Comparison of ENCODE assay signal across 8 cellular contexts in genomic region chr7:120951826-120952225, GRCh38. TPM values are rescaled to one million over a fixed set of nuclear protein-coding genes. Genes with fewer than 3 reads are reported as not detected.
DNase-seq lines count a peak whose midpoint lies in the region; ATAC-seq and TF ChIP-seq lines count a peak whose summit lies in the region.

No MANE protein-coding gene starts in this region.

- no peak for TF ChIP-seq POLR2A in right lobe of liver (IDR thresholded peaks at IDR 0.05)
- no peak for TF ChIP-seq POLR2A in vagina (IDR thresholded peaks at IDR 0.05)

- H3K9me3 Mint-ChIP-seq in activated CD8-positive, alpha-beta T cell treated with anti-CD3 and anti-CD28 coated beads for 36 hours, result no peaks in the 10 kb centered on the region

- H3K4me3 ChIP-seq in heart right ventricle (peak overlapping the region in 9 of 10 donors; percentile 63 to 79 (median 74)), right lobe of liver (peak overlapping the region in 2 of 3 donors; percentile 54 to 62), vagina (peak overlapping the region; percentile 66 to 81)

- POLR2A ChIA-PET in activated CD8-positive, alpha-beta T cell treated with anti-CD3 and anti-CD28 coated beads for 36 hours (lab: Charles Lee), result interaction anchor here (0.9 to 2.3 kb wide), 5 partner anchors 8 to 40 kb away, joined by 3 to 9 read pairs (median 4); no protein-coding TSS in a partner anchor

- peaks cover 16% of the 10 kb centered on the region for H3K36me3 Mint-ChIP-seq in activated CD8-positive, alpha-beta T cell treated with anti-CD3 and anti-CD28 coated beads for 36 hours (ENCODE audit: low read depth)

- H3K27ac Mint-ChIP-seq in activated CD8-positive, alpha-beta T cell treated with anti-CD3 and anti-CD28 coated beads for 36 hours, result peak overlapping the region; percentile 98

- no peak for TF ChIP-seq CTCF in heart right ventricle (IDR thresholded peaks at IDR 0.05)
- TF ChIP-seq CTCF in activated CD8-positive, alpha-beta T cell treated with anti-CD3 and anti-CD28 coated beads for 36 hours (IDR thresholded peaks at IDR 0.05), result no peak
- no peak for TF ChIP-seq CTCF in right lobe of liver (IDR thresholded peaks at IDR 0.05)
- no peak for TF ChIP-seq CTCF in vagina (IDR thresholded peaks at IDR 0.05)

- 56 to 62% methylated on average over 2 of the region's 2 CpGs for WGBS in heart right ventricle, 2 donors
- WGBS in right lobe of liver (ENCODE audit: insufficient coverage, low coverage, low lambda C conversion rate, missing lambda C conversion rate), result 44% methylated on average over 2 of the region's 2 CpGs

- H3K27me3 ChIP-seq in heart right ventricle (no peaks in the 10 kb centered on the region), right lobe of liver (no peaks in the 10 kb centered on the region), vagina (no peaks in the 10 kb centered on the region)

- H3K4me1 ChIP-seq in heart right ventricle, result peaks cover 0 to 33% (median 23%) of the 10 kb centered on the region in 9 donors
- peaks cover 0 to 8% (median 0%) of the 10 kb centered on the region in 4 donors for H3K4me1 ChIP-seq in right lobe of liver
- H3K4me1 ChIP-seq in vagina, result peaks cover 15% of the 10 kb centered on the region

- H3K4me3 Mint-ChIP-seq in activated CD8-positive, alpha-beta T cell treated with anti-CD3 and anti-CD28 coated beads for 36 hours, result peak overlapping the region; percentile 85

- peaks cover 0 to 52% (median 25%) of the 10 kb centered on the region in 9 donors for H3K36me3 ChIP-seq in heart right ventricle
- H3K36me3 ChIP-seq in right lobe of liver, result peaks cover 0 to 36% (median 10%) of the 10 kb centered on the region in 4 donors
- peaks cover 0 to 30% of the 10 kb centered on the region in 2 donors for H3K36me3 ChIP-seq in vagina

- CTCF ChIA-PET in activated CD8-positive, alpha-beta T cell treated with anti-CD3 and anti-CD28 coated beads for 36 hours (lab: Charles Lee), result interaction anchor here (1.3 kb wide), 1 partner anchor 160 kb away, joined by 3 read pairs; no protein-coding TSS in a partner anchor

- no peaks in the 10 kb centered on the region for H3K9me3 ChIP-seq in heart right ventricle
- H3K9me3 ChIP-seq in right lobe of liver, result no peaks in the 10 kb centered on the region
- no peaks in the 10 kb centered on the region for H3K9me3 ChIP-seq in vagina

- peaks cover 2% of the 10 kb centered on the region for H3K27me3 Mint-ChIP-seq in activated CD8-positive, alpha-beta T cell treated with anti-CD3 and anti-CD28 coated beads for 36 hours

- DNase-seq in heart right ventricle (no peak), Right ventricle myocardium inferior (ENCODE audit: missing footprints) (no peak), right lobe of liver (no peak), vagina (ENCODE audit: extremely low spot score in 2 of 2) (no peak), ecto neural progenitor cell (ENCODE audit: low spot score) (no peak), NOMO-1 treated with DMSO at 0.1 percent for 48 hours (lab: John Stamatoyannopoulos, UW; ENCODE audit: unreplicated experiment) (no peak)
- DNase-seq in activated CD8-positive, alpha-beta T cell treated with anti-CD3 and anti-CD28 coated beads for 36 hours, result peak; percentile 4

- no peak for ATAC-seq in heart right ventricle
- ATAC-seq in Right ventricle myocardium inferior, result no peak
- ATAC-seq in activated CD8-positive, alpha-beta T cell treated with anti-CD3 and anti-CD28 coated beads for 36 hours, result no peak
- no peak for ATAC-seq in right lobe of liver
- ATAC-seq in HG03045 (IDR thresholded peaks at IDR 0.05; ENCODE audit: unreplicated experiment), result no peak

- H3K27ac ChIP-seq in heart right ventricle (peak overlapping the region in 7 of 10 donors; percentile 94 to 98 (median 97)), right lobe of liver (peak overlapping the region in 2 of 3 donors; percentile 90 to 96), vagina (no peak overlapping the region)

- intact Hi-C loops in heart right ventricle (cut with DNase I) (loop anchor here in 2 of 10 donors (2.0 kb wide), 2 partner anchors 93 to 95 kb away; partner anchors contain the start of gene TSPAN12 (in 1 of the 2)), Right ventricle myocardium inferior (cut with DNase I) (loop anchor here (2.0 kb wide), 1 partner anchor 95 kb away; no protein-coding TSS in a partner anchor), right lobe of liver (cut with DNase I) (no loop called here), vagina (cut with DNase I) (no loop called here)
- intact Hi-C loops in activated CD8-positive, alpha-beta T cell treated with anti-CD3 and anti-CD28 coated beads for 36 hours (cut with micrococcal nuclease), result no loop called here

- H3K4me1 Mint-ChIP-seq in activated CD8-positive, alpha-beta T cell treated with anti-CD3 and anti-CD28 coated beads for 36 hours (ENCODE audit: low read depth), result peaks cover 16% of the 10 kb centered on the region

RNA-seq across cellular contexts. Expression of gene ING3, which starts 1.2 kb away (rescaled TPM):
- 10 to 100 TPM; 11.8 to 18.1 (median 13.9) TPM for total RNA-seq in heart right ventricle
- 1 to 10 TPM; 6.0 to 7.8 TPM for polyA plus RNA-seq in heart right ventricle
- total RNA-seq in Right ventricle myocardium inferior, result 14.1 TPM
- total RNA-seq in activated CD8-positive, alpha-beta T cell treated with anti-CD3 and anti-CD28 coated beads for 36 hours, result 10 to 100 TPM; 21.7 to 24.1 TPM
- 1 to 10 TPM; 4.5 to 6.5 (median 6.2) TPM for total RNA-seq in right lobe of liver
- total RNA-seq in vagina, result 14.0 TPM

RNA-seq across cellular contexts. Expression of gene CPED1, which starts 36.7 kb away (rescaled TPM):
- total RNA-seq in heart right ventricle (10 to 100 TPM; 16.3 to 56.5 (median 40.9) TPM), Right ventricle myocardium inferior (27.5 TPM), right lobe of liver (10 to 100 TPM; 24.3 to 45.8 (median 34.9) TPM), vagina (27.3 TPM)
- 1 to 10 TPM; 3.9 to 4.0 TPM for polyA plus RNA-seq in heart right ventricle
- total RNA-seq in activated CD8-positive, alpha-beta T cell treated with anti-CD3 and anti-CD28 coated beads for 36 hours, result not detected

Comparison
In these comparisons a context has a peak if more than half of its experiments do, and no peak if none do; other contexts are left out.
1. RNA of gene CPED1, which starts 36.7 kb away (total RNA-seq): 16.3 to 56.5 TPM in heart right ventricle, 24.3 to 45.8 TPM in right lobe of liver, 27.5 TPM in Right ventricle myocardium inferior (single experiment) and 27.3 TPM in vagina (single experiment); not detected in activated CD8-positive, alpha-beta T cell treated with anti-CD3 and anti-CD28 coated beads for 36 hours; every median in the first group is over 10 times any median in the second.
2. Peak in every context shown above with its lines, with median percentiles within 50 percentile points of each other: H3K4me3 ChIP-seq.